Comparison of ENCODE assay signal across 9 cellular contexts in genomic region chr2:74515271-74516069, GRCh38. TPM values are rescaled to one million over a fixed set of nuclear protein-coding genes. Genes with fewer than 3 reads are reported as not detected.
DNase-seq lines count a peak whose midpoint lies in the region; ATAC-seq and TF ChIP-seq lines count a peak whose summit lies in the region.
"Had no signal": no experiment of that assay in that cellular context is flagged by ENCODE, and none has a peak within 500 bp of the region (broad histone marks: within the 10 kb centered on the region; RNA-seq: fewer than 3 reads in every experiment).

No MANE protein-coding gene starts in this region.

- peaks cover 43% of the 10 kb centered on the region for H3K27me3 ChIP-seq in CD8-positive, alpha-beta T cell (ENCODE audit: insufficient read depth, low read length)

- no peak overlapping the region for H3K27ac Mint-ChIP-seq in CD8-positive, alpha-beta T cell
- peak overlapping the region in 1 of 2 donors; percentile 59 for H3K27ac Mint-ChIP-seq in effector memory CD8-positive, alpha-beta T cell
- no peak overlapping the region for H3K27ac Mint-ChIP-seq in natural killer cell treated with Interleukin-12 subunit alpha and Interleukin-12 subunit beta and Interleukin-15 and Interleukin-18, amount 100 ng/mL, for 72 hours

- peaks cover 73% of the 10 kb centered on the region for H3K27me3 Mint-ChIP-seq in CD8-positive, alpha-beta T cell (ENCODE audit: low read depth)
- peaks cover 58 to 90% of the 10 kb centered on the region in 2 donors for H3K27me3 Mint-ChIP-seq in effector memory CD8-positive, alpha-beta T cell
- H3K27me3 Mint-ChIP-seq in natural killer cell treated with Interleukin-12 subunit alpha and Interleukin-12 subunit beta and Interleukin-15 and Interleukin-18, amount 100 ng/mL, for 72 hours: peaks cover 42 to 65% of the 10 kb centered on the region in 2 donors

- CTCF ChIA-PET in CD8-positive, alpha-beta T cell (lab: Charles Lee): interaction anchor here (3.0 kb wide), 1 partner anchor 16 kb away, joined by 10 read pairs; no protein-coding TSS in a partner anchor

- H3K4me3 Mint-ChIP-seq in CD8-positive, alpha-beta T cell: peak overlapping the region; percentile 69
- peak overlapping the region; percentile 72 for H3K4me3 Mint-ChIP-seq in effector memory CD8-positive, alpha-beta T cell
- peak overlapping the region; percentile 60 for H3K4me3 Mint-ChIP-seq in natural killer cell treated with Interleukin-12 subunit alpha and Interleukin-12 subunit beta and Interleukin-15 and Interleukin-18, amount 100 ng/mL, for 72 hours

- peaks cover 33% of the 10 kb centered on the region for H3K4me1 ChIP-seq in CD8-positive, alpha-beta T cell (ENCODE audit: insufficient read depth, low read length)

- no peaks in the 10 kb centered on the region for H3K9me3 ChIP-seq in CD8-positive, alpha-beta T cell (ENCODE audit: low read length)

- POLR2A ChIA-PET in CD8-positive, alpha-beta T cell (lab: Charles Lee): interaction anchor here (0.6 to 1.5 kb wide), 4 partner anchors 12 to 333 kb away, joined by 3 to 5 read pairs (median 4); no protein-coding TSS in a partner anchor

- H3K27ac ChIP-seq in CD8-positive, alpha-beta T cell (ENCODE audit: low read depth, low read length): no peak overlapping the region

- DNase-seq in CD8-positive, alpha-beta T cell: no peak
- DNase-seq in effector memory CD8-positive, alpha-beta T cell: no peak
- DNase-seq in natural killer cell treated with Interleukin-12 subunit alpha and Interleukin-12 subunit beta and Interleukin-15 and Interleukin-18, amount 100 ng/mL, for 72 hours (ENCODE audit: low spot score): no peak
- DNase-seq in NCI-H226: no peak
- no peak for DNase-seq in RKO (ENCODE audit: low spot score)
- DNase-seq in HuH-7 (ENCODE audit: low spot score): no peak
- no peak for DNase-seq in activated CD8-positive, alpha-beta memory T cell treated with anti-CD3 and anti-CD28 coated beads, Interleukin-2, amount 50 U/mL, for 48 hours

- no peak for TF ChIP-seq CTCF in CD8-positive, alpha-beta T cell (IDR thresholded peaks at IDR 0.05)

- peak; percentile 11 for ATAC-seq in CD8-positive, alpha-beta T cell
- ATAC-seq in HG02885 (IDR thresholded peaks at IDR 0.05; ENCODE audit: poor library complexity, unreplicated experiment): peak; percentile 24
- peak; percentile 12 for ATAC-seq in effector memory CD8-positive, alpha-beta T cell (replicated peaks)
- ATAC-seq in natural killer cell treated with Interleukin-12 subunit alpha and Interleukin-12 subunit beta and Interleukin-15 and Interleukin-18, amount 100 ng/mL, for 72 hours: peak in 1 of 2 donors; percentile 35

- H3K9me3 Mint-ChIP-seq in CD8-positive, alpha-beta T cell: no peaks in the 10 kb centered on the region
- H3K9me3 Mint-ChIP-seq in effector memory CD8-positive, alpha-beta T cell: no peaks in the 10 kb centered on the region
- no peaks in the 10 kb centered on the region for H3K9me3 Mint-ChIP-seq in natural killer cell treated with Interleukin-12 subunit alpha and Interleukin-12 subunit beta and Interleukin-15 and Interleukin-18, amount 100 ng/mL, for 72 hours

- intact Hi-C loops in CD8-positive, alpha-beta T cell (cut with DNase I, micrococcal nuclease): no loop called here

- H3K36me3 ChIP-seq in CD8-positive, alpha-beta T cell (ENCODE audit: insufficient read depth, low read length): no peaks in the 10 kb centered on the region

- H3K36me3 Mint-ChIP-seq in CD8-positive, alpha-beta T cell: no peaks in the 10 kb centered on the region
- H3K36me3 Mint-ChIP-seq in effector memory CD8-positive, alpha-beta T cell (ENCODE audit: insufficient read depth): peaks cover 12% of the 10 kb centered on the region
- no peaks in the 10 kb centered on the region for H3K36me3 Mint-ChIP-seq in natural killer cell treated with Interleukin-12 subunit alpha and Interleukin-12 subunit beta and Interleukin-15 and Interleukin-18, amount 100 ng/mL, for 72 hours

- peak overlapping the region; percentile 47 for H3K4me3 ChIP-seq in CD8-positive, alpha-beta T cell (ENCODE audit: low read depth, low read length)

- peaks cover 19% of the 10 kb centered on the region for H3K4me1 Mint-ChIP-seq in CD8-positive, alpha-beta T cell (ENCODE audit: low read depth)
- H3K4me1 Mint-ChIP-seq in effector memory CD8-positive, alpha-beta T cell (ENCODE audit: low read depth in 2 of 2): peaks cover 9 to 24% of the 10 kb centered on the region in 2 donors
- H3K4me1 Mint-ChIP-seq in natural killer cell treated with Interleukin-12 subunit alpha and Interleukin-12 subunit beta and Interleukin-15 and Interleukin-18, amount 100 ng/mL, for 72 hours (ENCODE audit: low read depth in 2 of 2): peaks cover 7 to 14% of the 10 kb centered on the region in 2 donors

RNA-seq across cellular contexts. Expression of gene TLX2, which starts 1.2 kb away (rescaled TPM):
- not detected for total RNA-seq in CD8-positive, alpha-beta T cell
- total RNA-seq in natural killer cell treated with Interleukin-12 subunit alpha and Interleukin-12 subunit beta and Interleukin-15 and Interleukin-18, amount 100 ng/mL, for 72 hours: under 1 TPM; 0.12 to 0.95 TPM
- total RNA-seq: bronchial epithelial cell had no signal

RNA-seq across cellular contexts. Expression of gene PCGF1, which starts 8.0 kb away (rescaled TPM):
- 10 to 100 TPM; 18.6 to 22.9 TPM for total RNA-seq in CD8-positive, alpha-beta T cell
- 10 to 100 TPM; 31.3 to 41.3 TPM for total RNA-seq in natural killer cell treated with Interleukin-12 subunit alpha and Interleukin-12 subunit beta and Interleukin-15 and Interleukin-18, amount 100 ng/mL, for 72 hours

RNA-seq across cellular contexts. Expression of gene DQX1, which starts 10.6 kb away (rescaled TPM):
- total RNA-seq in CD8-positive, alpha-beta T cell: under 1 TPM in 1 of 2 experiments, not detected in 1; 0.17 TPM
- 1 to 10 TPM in 1 of 2 donors, under 1 TPM in 1; 0.55 to 1.0 TPM for total RNA-seq in natural killer cell treated with Interleukin-12 subunit alpha and Interleukin-12 subunit beta and Interleukin-15 and Interleukin-18, amount 100 ng/mL, for 72 hours

RNA-seq across cellular contexts. Expression of gene AUP1, which starts 14.0 kb away (rescaled TPM):
- total RNA-seq in CD8-positive, alpha-beta T cell: 100 to 1,000 TPM; 201 to 202 TPM
- 100 to 1,000 TPM; 190 to 233 TPM for total RNA-seq in natural killer cell treated with Interleukin-12 subunit alpha and Interleukin-12 subunit beta and Interleukin-15 and Interleukin-18, amount 100 ng/mL, for 72 hours

RNA-seq across cellular contexts. Expression of gene HTRA2, which starts 14.3 kb away (rescaled TPM):
- 10 to 100 TPM; 15.7 TPM for total RNA-seq in CD8-positive, alpha-beta T cell
- total RNA-seq in natural killer cell treated with Interleukin-12 subunit alpha and Interleukin-12 subunit beta and Interleukin-15 and Interleukin-18, amount 100 ng/mL, for 72 hours: 100 to 1,000 TPM in 1 of 2 donors, 10 to 100 TPM in 1; 93.1 to 100 TPM
